ENCODE assay signal across 11 cellular contexts in the genomic region with DNA sequence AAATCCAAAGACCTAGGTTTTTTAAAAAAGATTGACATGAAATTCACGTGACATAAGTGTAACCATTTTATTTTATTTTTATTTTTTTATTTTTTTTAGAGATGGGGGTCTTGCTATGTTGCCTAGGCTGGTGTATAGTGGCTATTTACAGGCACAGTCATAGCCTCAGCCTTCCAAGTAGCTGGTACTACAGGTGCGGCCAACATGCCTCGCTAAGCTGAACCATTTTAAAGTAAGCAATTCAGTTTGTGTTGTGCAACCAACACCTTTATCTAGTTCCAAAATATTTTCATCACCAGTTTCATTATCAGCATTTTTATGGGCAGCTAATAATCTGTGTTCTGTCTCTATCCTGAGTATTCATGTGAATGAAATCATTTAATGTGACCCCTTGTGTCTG.
"Had no signal": no experiment of that assay in that cellular context is flagged by ENCODE, and none has a peak within 500 bp of the region (broad histone marks: within the 10 kb centered on the region; RNA-seq: fewer than 3 reads in every experiment).

No MANE protein-coding gene starts in this region.

- DNase-seq: GM23248, GOT3, H7, H9, HCEC 1CT, HFFc6 had no signal

- H3K27ac ChIP-seq: GM23248 had no signal

- FAIRE-seq: H1, H54 had no signal

- H3K36me3 ChIP-seq: HAP-1 had no signal

- H3K9me3 ChIP-seq: HAP-1 had no signal

- H2AFZ ChIP-seq: GM23248 had no signal

- H3K9ac ChIP-seq: GM23248 had no signal

- ATAC-seq: GM23338, HCT116 had no signal

- H3K4me3 ChIP-seq: GM23248, GM23338, HAP-1 had no signal

- H3K4me2 ChIP-seq: GM23338 had no signal
